Comparison of ENCODE assay signal across 25 cellular contexts in the genomic region with DNA sequence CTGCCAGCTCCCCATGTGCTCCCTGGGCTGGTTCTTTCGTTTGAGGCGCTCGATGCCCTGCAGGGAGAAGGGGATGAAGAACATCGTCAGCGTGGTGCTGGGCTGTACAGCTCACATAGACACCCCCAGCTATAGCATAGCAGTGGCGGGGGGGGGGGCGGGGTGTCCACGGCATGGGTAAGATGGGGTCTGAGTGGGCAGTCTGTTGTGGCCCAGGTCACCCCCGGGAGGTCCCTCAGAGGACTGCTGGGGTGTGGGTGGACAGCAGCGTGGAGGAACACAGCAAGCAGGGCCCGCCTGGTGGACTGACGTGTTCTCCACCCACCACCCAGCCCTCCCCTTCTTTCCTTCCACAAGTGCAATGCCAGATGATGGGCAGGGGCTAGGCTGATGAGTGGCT. TPM values are rescaled to one million over a fixed set of nuclear protein-coding genes. Genes with fewer than 3 reads are reported as not detected.
"Had no signal": no experiment of that assay in that cellular context is flagged by ENCODE, and none has a peak within 500 bp of the region (broad histone marks: within the 10 kb centered on the region; RNA-seq: fewer than 3 reads in every experiment).

No MANE protein-coding gene starts in this region.

- H3K27me3 Mint-ChIP-seq: IgD-negative memory B cell had no signal

- H3K27ac ChIP-seq: SJSA1, SK-N-MC had no signal

- H3K4me3 ChIP-seq: MG63, SJSA1, SK-N-MC had no signal

- H3K36me3 ChIP-seq: MG63 had no signal

- H3K27me3 ChIP-seq: MG63, SJSA1 had no signal

- FAIRE-seq: RCC 7860 had no signal

- H3K4me1 ChIP-seq: SJSA1 had no signal

- DNase-seq: KBM-7, MG63, NCI-H1092, NCI-H1105 treated with DMSO at 0.1 percent for 48 hours, NCI-H1417 treated with DMSO at 0.1 percent for 48 hours, NCI-H146, NCI-H1694 treated with DMSO at 0.1 percent for 48 hours, NCI-H1930, NCI-H2081, NCI-H2107, NCI-H2171, NCI-H226, NCI-H446, NCI-H510A, NCI-H524 treated with DMSO at 0.1 percent for 48 hours, NCI-H69, NCI-H774, Right ventricle myocardium superior, RPMI8226, SIG-M5 had no signal

- H3K9me3 Mint-ChIP-seq: IgD-negative memory B cell had no signal

- H3K9me3 ChIP-seq: MG63, SJSA1 had no signal

- H3K4me1 Mint-ChIP-seq: IgD-negative memory B cell had no signal

- H3K4me3 Mint-ChIP-seq: IgD-negative memory B cell had no signal

RNA-seq across cellular contexts. Expression of gene TGM4, which starts 43.7 kb away (rescaled TPM):
- total RNA-seq: HT1080, Right ventricle myocardium superior had no signal
